ENCODE assay signal across 8 cellular contexts in genomic region chr10:73647875-73648228, GRCh38. TPM values are rescaled to one million over a fixed set of nuclear protein-coding genes. Genes with fewer than 3 reads are reported as not detected.
DNase-seq lines count a peak whose midpoint lies in the region; ATAC-seq and TF ChIP-seq lines count a peak whose summit lies in the region.

No MANE protein-coding gene starts in this region.

- no peaks in the 10 kb centered on the region for H3K9me3 ChIP-seq in right cardiac atrium (ENCODE audit: control insufficient read depth, low read length)
- no peaks in the 10 kb centered on the region for H3K9me3 ChIP-seq in sigmoid colon

- 7% methylated on average over 18 of the region's 18 CpGs for WGBS in right cardiac atrium
- WGBS in sigmoid colon, 2 donors: 13 to 20% methylated on average over 18 of the region's 18 CpGs

- peak overlapping the region; percentile 51 for H3K4me3 Mint-ChIP-seq in activated CD8-positive, alpha-beta T cell treated with anti-CD3 and anti-CD28 coated beads, Interleukin-2, amount 10 ng/mL, durations not matched to agents 7 days and 5 days

- peaks cover 12% of the 10 kb centered on the region for H3K27me3 Mint-ChIP-seq in activated CD8-positive, alpha-beta T cell treated with anti-CD3 and anti-CD28 coated beads, Interleukin-2, amount 10 ng/mL, durations not matched to agents 7 days and 5 days (ENCODE audit: low read depth)

- H3K27ac ChIP-seq in right cardiac atrium (ENCODE audit: low read length) (peak overlapping the region; percentile 91), sigmoid colon (peak overlapping the region; percentile 43 to 67 (median 54))

- POLR2A ChIA-PET in activated CD8-positive, alpha-beta T cell treated with anti-CD3 and anti-CD28 coated beads, Interleukin-2, amount 10 ng/mL, durations not matched to agents 7 days and 5 days (lab: Charles Lee): no interaction called here

- H3K4me3 ChIP-seq in GM06990 (replicated peaks; ENCODE audit: low read depth, low read length) (peak overlapping the region; percentile 59), right cardiac atrium (ENCODE audit: low read length) (peak overlapping the region; percentile 76), sigmoid colon (peak overlapping the region; percentile 56 to 83 (median 72))

- H3K4me1 ChIP-seq in right cardiac atrium (ENCODE audit: control insufficient read depth, insufficient read depth, low read length): peaks cover 4% of the 10 kb centered on the region
- peaks cover 0 to 22% (median 17%) of the 10 kb centered on the region in 4 donors for H3K4me1 ChIP-seq in sigmoid colon

- no peaks in the 10 kb centered on the region for H3K36me3 ChIP-seq in GM06990 (ENCODE audit: control insufficient read depth, insufficient read depth, low read length)
- H3K36me3 ChIP-seq in sigmoid colon: no peaks in the 10 kb centered on the region

- H3K27ac Mint-ChIP-seq in activated CD8-positive, alpha-beta T cell treated with anti-CD3 and anti-CD28 coated beads, Interleukin-2, amount 10 ng/mL, durations not matched to agents 7 days and 5 days: no peak overlapping the region

- no peak for ATAC-seq in activated CD8-positive, alpha-beta T cell treated with anti-CD3 and anti-CD28 coated beads, Interleukin-2, amount 10 ng/mL, durations not matched to agents 7 days and 5 days
- ATAC-seq in right cardiac atrium: peak in 1 of 2 donors; percentile 0
- no peak for ATAC-seq in GM21717 (IDR thresholded peaks at IDR 0.05; ENCODE audit: unreplicated experiment)

- TF ChIP-seq CTCF in GM06990 (IDR thresholded peaks at IDR 0.05; ENCODE audit: insufficient read depth, low read length, poor library complexity, severe bottlenecking) (no peak), sigmoid colon (IDR thresholded peaks at IDR 0.05) (no peak)

- peaks cover 27% of the 10 kb centered on the region for H3K4me1 Mint-ChIP-seq in activated CD8-positive, alpha-beta T cell treated with anti-CD3 and anti-CD28 coated beads, Interleukin-2, amount 10 ng/mL, durations not matched to agents 7 days and 5 days (ENCODE audit: low read depth)

- intact Hi-C loops in right cardiac atrium (cut with DNase I) (no loop called here), sigmoid colon (cut with DNase I) (no loop called here), posterior vena cava (cut with DNase I) (loop anchor here in 1 of 2 donors (5.0 kb wide), 1 partner anchor 71 kb away; no protein-coding TSS in a partner anchor)

- CTCF ChIA-PET in activated CD8-positive, alpha-beta T cell treated with anti-CD3 and anti-CD28 coated beads, Interleukin-2, amount 10 ng/mL, durations not matched to agents 7 days and 5 days (lab: Charles Lee): interaction anchor here (0.8 to 12.0 kb wide), 3 partner anchors 10 to 118 kb away, joined by 3 to 152 read pairs (median 3); no protein-coding TSS in a partner anchor

- DNase-seq in GM06990 (ENCODE audit: extremely low read depth, insufficient read length): no peak
- no peak for DNase-seq in activated CD8-positive, alpha-beta T cell treated with anti-CD3 and anti-CD28 coated beads, Interleukin-2, amount 10 ng/mL, durations not matched to agents 7 days and 5 days
- DNase-seq in right cardiac atrium: peak in 1 of 3 donors; percentile 69
- no peak for DNase-seq in sigmoid colon
- no peak for DNase-seq in stimulated activated CD4-positive, alpha-beta T cell treated with anti-CD3 and anti-CD28 coated beads, Interleukin-2, amount 100 ng/mL, for 48 hours
- no peak for DNase-seq in posterior vena cava (ENCODE audit: low spot score)
- DNase-seq in mesenteric fat pad (ENCODE audit: low spot score): no peak

- no peak for TF ChIP-seq POLR2A in sigmoid colon (IDR thresholded peaks at IDR 0.05)

- no peaks in the 10 kb centered on the region for H3K9me3 Mint-ChIP-seq in activated CD8-positive, alpha-beta T cell treated with anti-CD3 and anti-CD28 coated beads, Interleukin-2, amount 10 ng/mL, durations not matched to agents 7 days and 5 days (ENCODE audit: insufficient read depth)

- H3K36me3 Mint-ChIP-seq in activated CD8-positive, alpha-beta T cell treated with anti-CD3 and anti-CD28 coated beads, Interleukin-2, amount 10 ng/mL, durations not matched to agents 7 days and 5 days (ENCODE audit: low read depth): no peaks in the 10 kb centered on the region

- H3K27me3 ChIP-seq in GM06990 (replicated peaks; ENCODE audit: control insufficient read depth, insufficient read depth, low read length) (no peaks in the 10 kb centered on the region), right cardiac atrium (ENCODE audit: control insufficient read depth, insufficient read depth) (no peaks in the 10 kb centered on the region), sigmoid colon (no peaks in the 10 kb centered on the region)

- no peak for TF ChIP-seq EP300 in sigmoid colon (IDR thresholded peaks at IDR 0.05)

RNA-seq across cellular contexts. Expression of gene MYOZ1, which starts 6.6 kb away (rescaled TPM):
- not detected for total RNA-seq in activated CD8-positive, alpha-beta T cell treated with anti-CD3 and anti-CD28 coated beads, Interleukin-2, amount 10 ng/mL, durations not matched to agents 7 days and 5 days
- total RNA-seq in right cardiac atrium (100 to 1,000 TPM in 1 of 4 donors, 10 to 100 TPM in 3; 19.5 to 101 (median 52.3) TPM), sigmoid colon (not detected), posterior vena cava (1 to 10 TPM; 2.8 to 3.3 TPM), mesenteric fat pad (0.58 TPM)
- polyA plus RNA-seq in right cardiac atrium (72.6 TPM), sigmoid colon (1 to 10 TPM in 1 of 3 donors, under 1 TPM in 1, not detected in 1; 0.17 to 1.2 TPM)

RNA-seq across cellular contexts. Expression of gene SYNPO2L, which starts 8.0 kb away (rescaled TPM):
- total RNA-seq in activated CD8-positive, alpha-beta T cell treated with anti-CD3 and anti-CD28 coated beads, Interleukin-2, amount 10 ng/mL, durations not matched to agents 7 days and 5 days: under 1 TPM in 1 of 2 experiments, not detected in 1; 0.05 TPM
- 100 to 1,000 TPM; 140 to 313 (median 206) TPM for total RNA-seq in right cardiac atrium
- polyA plus RNA-seq in right cardiac atrium: 191 TPM
- total RNA-seq in sigmoid colon: not detected
- polyA plus RNA-seq in sigmoid colon: under 1 TPM in 2 of 3 donors, not detected in 1; 0.12 to 0.23 TPM
- total RNA-seq in posterior vena cava: 1 to 10 TPM; 3.1 to 4.7 TPM
- total RNA-seq in mesenteric fat pad: 0.10 TPM

RNA-seq across cellular contexts. Expression of gene AGAP5, which starts 50.1 kb away (rescaled TPM):
- 1 to 10 TPM; 9.3 to 10.0 TPM for total RNA-seq in activated CD8-positive, alpha-beta T cell treated with anti-CD3 and anti-CD28 coated beads, Interleukin-2, amount 10 ng/mL, durations not matched to agents 7 days and 5 days
- 1 to 10 TPM; 3.1 to 4.6 (median 3.7) TPM for total RNA-seq in right cardiac atrium
- polyA plus RNA-seq in right cardiac atrium: 2.8 TPM
- total RNA-seq in sigmoid colon: 1 to 10 TPM; 4.5 to 5.9 (median 5.6) TPM
- 1 to 10 TPM; 1.2 to 4.7 (median 1.8) TPM for polyA plus RNA-seq in sigmoid colon
- total RNA-seq in posterior vena cava: 1 to 10 TPM; 7.3 to 7.8 TPM
- 7.4 TPM for total RNA-seq in mesenteric fat pad

RNA-seq across cellular contexts. Expression of gene USP54, which starts 56.7 kb away (rescaled TPM):
- total RNA-seq in activated CD8-positive, alpha-beta T cell treated with anti-CD3 and anti-CD28 coated beads, Interleukin-2, amount 10 ng/mL, durations not matched to agents 7 days and 5 days: 1 to 10 TPM; 3.7 to 4.3 TPM
- 10 to 100 TPM; 23.5 to 65.6 (median 24.0) TPM for total RNA-seq in right cardiac atrium
- polyA plus RNA-seq in right cardiac atrium: 7.5 TPM
- total RNA-seq in sigmoid colon: 10 to 100 TPM; 30.8 to 71.2 (median 40.6) TPM
- 10 to 100 TPM; 14.4 to 19.1 (median 18.5) TPM for polyA plus RNA-seq in sigmoid colon
- total RNA-seq in posterior vena cava: 10 to 100 TPM; 53.9 to 58.3 TPM
- total RNA-seq in mesenteric fat pad: 16.0 TPM

Comparison
In these comparisons a context has a peak if more than half of its experiments do, and no peak if none do; other contexts are left out.
1. RNA of gene MYOZ1, which starts 6.6 kb away (total RNA-seq): 19.5 to 101 TPM in right cardiac atrium; 2.8 to 3.3 TPM in posterior vena cava, 0.58 TPM in mesenteric fat pad (single experiment), not detected in activated CD8-positive, alpha-beta T cell treated with anti-CD3 and anti-CD28 coated beads, Interleukin-2, amount 10 ng/mL, durations not matched to agents 7 days and 5 days and not detected in sigmoid colon; every median in the first group is over 4 times any median in the second.
2. RNA of gene SYNPO2L, which starts 8.0 kb away (total RNA-seq): 140 to 313 TPM in right cardiac atrium; 3.1 to 4.7 TPM in posterior vena cava, 0.10 TPM in mesenteric fat pad (single experiment), 0.05 TPM in activated CD8-positive, alpha-beta T cell treated with anti-CD3 and anti-CD28 coated beads, Interleukin-2, amount 10 ng/mL, durations not matched to agents 7 days and 5 days and not detected in sigmoid colon; every median in the first group is over 10 times any median in the second.
3. Peak in every context shown above with its lines, with median percentiles within 50 percentile points of each other: H3K4me3 ChIP-seq.